22 cellular contexts compared by ENCODE assay signal in genomic region chr2:239894276-239894675, GRCh38.
"Had no signal": no experiment of that assay in that cellular context is flagged by ENCODE, and none has a peak within 500 bp of the region (broad histone marks: within the 10 kb centered on the region; RNA-seq: fewer than 3 reads in every experiment).

No MANE protein-coding gene starts in this region.

- H3K36me3 Mint-ChIP-seq: activated CD4-positive, alpha-beta memory T cell treated with anti-CD3 and anti-CD28 coated beads for 36 hours; activated naive CD4-positive, alpha-beta T cell treated with anti-CD3 and anti-CD28 coated beads, Interleukin-2, amount 50 U/mL, for 72 hours; immature natural killer cell; natural killer cell; T-cell had no signal

- H3K4me1 ChIP-seq: esophagus squamous epithelium, suprapubic skin had no signal

- H3K27ac Mint-ChIP-seq: activated B cell treated with CpG ODN at 0.5 μM for 24 hours; activated CD4-positive, alpha-beta memory T cell treated with anti-CD3 and anti-CD28 coated beads for 36 hours; activated naive CD4-positive, alpha-beta T cell treated with anti-CD3 and anti-CD28 coated beads, Interleukin-2, amount 50 U/mL, for 72 hours; activated T-cell treated with anti-CD3 and anti-CD28 coated beads, Interleukin-2, amount 50 U/mL, for 72 hours; effector memory CD8-positive, alpha-beta T cell; immature natural killer cell; stimulated activated naive CD8-positive, alpha-beta T cell treated with anti-CD3 and anti-CD28 coated beads, Interleukin-15, Interleukin-2, amounts not matched to agents 100 ng/mL and 50 ng/mL, for 24 hours; T-cell had no signal

- H3K4me3 Mint-ChIP-seq: activated B cell treated with CpG ODN at 0.5 μM for 24 hours; activated CD4-positive, alpha-beta memory T cell treated with anti-CD3 and anti-CD28 coated beads for 36 hours; activated T-cell treated with anti-CD3 and anti-CD28 coated beads, Interleukin-2, amount 50 U/mL, for 72 hours; effector memory CD8-positive, alpha-beta T cell; immature natural killer cell; natural killer cell; stimulated activated naive CD8-positive, alpha-beta T cell treated with anti-CD3 and anti-CD28 coated beads, Interleukin-15, Interleukin-2, amounts not matched to agents 100 ng/mL and 50 ng/mL, for 24 hours; T-cell had no signal

- H3K27ac ChIP-seq: esophagus squamous epithelium, suprapubic skin had no signal

- ATAC-seq: activated naive CD4-positive, alpha-beta T cell treated with anti-CD3 and anti-CD28 coated beads, Interleukin-2, amount 50 U/mL, for 72 hours; activated T-cell treated with anti-CD3 and anti-CD28 coated beads, Interleukin-2, amount 50 U/mL, for 72 hours; effector memory CD8-positive, alpha-beta T cell; natural killer cell; SK-N-SH treated with all-trans-retinoic acid at 6 μM for 48 hours; T-cell had no signal

- DNase-seq: activated B cell treated with CpG ODN at 0.5 μM for 24 hours; activated CD4-positive, alpha-beta memory T cell treated with anti-CD3 and anti-CD28 coated beads for 36 hours; activated CD4-positive, alpha-beta T cell treated with anti-CD3 and anti-CD28 coated beads for 4 hours; activated gamma-delta T cell treated with Interleukin-2 at 50 U/mL for 16 hours; activated T-cell treated with anti-CD3 and anti-CD28 coated beads, Interleukin-2, amount 50 U/mL, for 72 hours; dermis blood vessel endothelial cell; effector memory CD8-positive, alpha-beta T cell; esophagus squamous epithelium; immature natural killer cell; natural killer cell; nucleus accumbens; posterior cingulate gyrus; retina; stimulated activated CD4-positive, alpha-beta T cell treated with anti-CD3 and anti-CD28 coated beads, Interleukin-12 subunit alpha, Interleukin-12 subunit beta, amount 100 ng/mL, for 4 hours; stimulated activated CD4-positive, alpha-beta T cell treated with anti-CD3 and anti-CD28 coated beads, Interleukin-1b, Interleukin-23, amount 100 ng/mL, for 48 hours; T-helper 9 cell; trophoblast cell had no signal

- H3K4me1 Mint-ChIP-seq: natural killer cell, T-cell had no signal

- H3K9me3 Mint-ChIP-seq: activated B cell treated with CpG ODN at 0.5 μM for 24 hours; activated CD4-positive, alpha-beta memory T cell treated with anti-CD3 and anti-CD28 coated beads for 36 hours; activated naive CD4-positive, alpha-beta T cell treated with anti-CD3 and anti-CD28 coated beads, Interleukin-2, amount 50 U/mL, for 72 hours; activated T-cell treated with anti-CD3 and anti-CD28 coated beads, Interleukin-2, amount 50 U/mL, for 72 hours; effector memory CD8-positive, alpha-beta T cell; natural killer cell; stimulated activated naive CD8-positive, alpha-beta T cell treated with anti-CD3 and anti-CD28 coated beads, Interleukin-15, Interleukin-2, amounts not matched to agents 100 ng/mL and 50 ng/mL, for 24 hours; T-cell had no signal

- H3K36me3 ChIP-seq: esophagus squamous epithelium, suprapubic skin had no signal

- H3K4me3 ChIP-seq: esophagus squamous epithelium, suprapubic skin had no signal

- H3K9me3 ChIP-seq: esophagus squamous epithelium, suprapubic skin had no signal
